In the genomic region with DNA sequence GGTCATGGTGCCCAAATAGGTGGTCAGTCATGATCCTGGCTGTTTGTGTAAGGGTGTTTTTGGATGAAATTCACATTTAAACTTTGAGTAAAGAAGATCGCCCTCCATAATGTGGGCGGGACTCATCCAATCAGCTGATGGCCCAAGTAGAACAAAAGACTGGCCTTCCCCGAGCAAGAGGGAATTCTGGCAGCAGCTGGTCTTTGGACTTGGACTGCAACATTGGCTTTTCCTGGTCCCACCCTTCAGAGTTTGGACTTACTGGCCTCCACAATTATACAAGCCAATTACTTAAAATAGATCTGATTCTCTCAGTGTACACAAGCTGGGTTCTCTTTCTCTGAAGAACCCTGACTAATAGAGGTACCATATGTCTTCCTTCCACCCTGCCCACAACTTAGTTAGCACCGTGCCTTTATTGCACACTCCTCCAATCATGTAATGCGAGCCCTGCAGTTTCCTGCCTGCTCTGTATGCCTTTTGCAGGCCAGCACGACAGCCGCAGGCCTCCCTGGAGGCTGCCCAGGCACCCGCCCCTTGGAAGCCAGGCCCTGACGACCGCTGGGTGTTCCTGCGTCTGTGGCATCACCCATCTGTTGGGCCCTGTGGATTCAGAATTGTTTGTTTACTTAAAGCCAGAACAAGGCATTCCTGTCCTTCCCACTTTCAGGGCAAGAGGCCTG, we compare ENCODE assay signal across 9 cellular contexts. TPM values are rescaled to one million over a fixed set of nuclear protein-coding genes. Genes with fewer than 3 reads are reported as not detected.
A peak's percentile ranks its signal among the peaks of the same experiment; 100 is the strongest.
DNase-seq lines count a peak whose midpoint lies in the region; ATAC-seq and TF ChIP-seq lines count a peak whose summit lies in the region.
"Had no signal": no experiment of that assay in that cellular context is flagged by ENCODE, and none has a peak within 500 bp of the region (broad histone marks: within the 10 kb centered on the region; RNA-seq: fewer than 3 reads in every experiment).

No MANE protein-coding gene starts in this region.

- no peaks in the 10 kb centered on the region for H3K27me3 ChIP-seq in dorsolateral prefrontal cortex
- H3K27me3 ChIP-seq in lung (ENCODE audit: control insufficient read depth, insufficient read depth) = no peaks in the 10 kb centered on the region
- no peaks in the 10 kb centered on the region for H3K27me3 ChIP-seq in tibial artery
- no peaks in the 10 kb centered on the region for H3K27me3 ChIP-seq in BE2C
- H3K27me3 ChIP-seq in WERI-Rb-1 (ENCODE audit: insufficient read depth, low read depth, severe bottlenecking) = no peaks in the 10 kb centered on the region

- ATAC-seq in lung (ENCODE audit: insufficient read depth, low FRiP score) = peak; percentile 35

- 48 to 63% methylated on average over 11 of the region's 11 CpGs for WGBS in lung, 2 donors

- no peak for TF ChIP-seq CTCF in dorsolateral prefrontal cortex (IDR thresholded peaks at IDR 0.05 in 54 of 56, conservative IDR thresholded peaks at IDR 0.05 in 2 of 56; ENCODE audit: low read depth in 1 of 56, partially characterized antibody in 56 of 56)
- no peak for TF ChIP-seq CTCF in lung (IDR thresholded peaks at IDR 0.05; ENCODE audit: control extremely low read depth, extremely low read depth)
- no peak for TF ChIP-seq CTCF in tibial artery (IDR thresholded peaks at IDR 0.05)
- TF ChIP-seq CTCF in BE2C (IDR thresholded peaks at IDR 0.05; ENCODE audit: low read depth, low read length) = no peak
- TF ChIP-seq CTCF in WERI-Rb-1 (IDR thresholded peaks at IDR 0.05; ENCODE audit: low read depth, low read length) = no peak

- H3K4me1 ChIP-seq in lung (ENCODE audit: control insufficient read depth in 2 of 2, insufficient read depth in 2 of 2, low read length in 2 of 2) (peaks cover 0 to 17% of the 10 kb centered on the region in 2 donors), tibial artery (peaks cover 0 to 56% (median 31%) of the 10 kb centered on the region in 4 donors), BE2C (peaks cover 5% of the 10 kb centered on the region)

- intact Hi-C loops in dorsolateral prefrontal cortex (cut with DNase I) (no loop called here), tibial artery (cut with DNase I; ENCODE audit: low total_unique reads) (loop anchor here (5.0 kb wide), 1 partner anchor 172 kb away; no protein-coding TSS in a partner anchor)

- no peak overlapping the region for H3K4me3 ChIP-seq in dorsolateral prefrontal cortex
- no peak overlapping the region for H3K4me3 ChIP-seq in lung
- H3K4me3 ChIP-seq in tibial artery = peak overlapping the region in 1 of 2 donors; percentile 55
- H3K4me3 ChIP-seq in BE2C (ENCODE audit: low read depth, low read length) = no peak overlapping the region
- no peak overlapping the region for H3K4me3 ChIP-seq in WERI-Rb-1 (ENCODE audit: low read depth, low read length)

- H3K36me3 ChIP-seq in lung (ENCODE audit: control insufficient read depth in 2 of 2, insufficient read depth in 2 of 2, low read length in 2 of 2) (no peaks in the 10 kb centered on the region), tibial artery (peaks cover 0 to 6% (median 0%) of the 10 kb centered on the region in 3 donors), BE2C (no peaks in the 10 kb centered on the region), WERI-Rb-1 (no peaks in the 10 kb centered on the region)

- H3K9me3 ChIP-seq in lung (ENCODE audit: control insufficient read depth in 2 of 2, insufficient read depth in 1 of 2, low read length in 1 of 2) = no peaks in the 10 kb centered on the region
- no peaks in the 10 kb centered on the region for H3K9me3 ChIP-seq in tibial artery
- H3K9me3 ChIP-seq in BE2C = no peaks in the 10 kb centered on the region
- no peaks in the 10 kb centered on the region for H3K9me3 ChIP-seq in WERI-Rb-1 (ENCODE audit: severe bottlenecking)

- H3K27ac ChIP-seq in dorsolateral prefrontal cortex (peak overlapping the region in 54 of 59 donors; percentile 8 to 87 (median 60)), lung (ENCODE audit: low read depth in 1 of 2, low read length in 1 of 2) (peak overlapping the region; percentile 62 to 88), tibial artery (peak overlapping the region; percentile 84 to 88), WERI-Rb-1 (no peak overlapping the region)

- DNase-seq in NCI-H1694 (lab: John Stamatoyannopoulos, UW) = peak; percentile 29
- peak in 9 of 10 donors; percentile 42 to 71 (median 62) for DNase-seq in dorsolateral prefrontal cortex
- peak; percentile 64 for DNase-seq in lung (ENCODE audit: low spot score)
- peak; percentile 75 to 93 for DNase-seq in tibial artery
- no peak for DNase-seq in HPDE6-E6E7 (ENCODE audit: extremely low spot score)
- DNase-seq in activated T-cell treated with anti-CD3 and anti-CD28 coated beads for 4 hours = no peak
- DNase-seq in BE2C = no peak
- DNase-seq in WERI-Rb-1 = no peak

RNA-seq across cellular contexts. Expression of a gene that starts 1.2 kb away (rescaled TPM):
- total RNA-seq in dorsolateral prefrontal cortex (10 to 100 TPM in 1 of 120 experiments, 1 to 10 TPM in 55, under 1 TPM in 62, not detected in 2; 0.17 to 11.8 (median 0.94) TPM), lung (100 to 1,000 TPM; 157 to 200 TPM)
- polyA plus RNA-seq in lung = 10 to 100 TPM; 88.7 to 97.2 TPM
- not detected for polyA plus RNA-seq in BE2C (2012; ENCODE audit: insufficient read depth, insufficient read length, low read depth)
- total RNA-seq: HT-29 had no signal

RNA-seq across cellular contexts. Expression of a gene that starts 20.5 kb away (rescaled TPM):
- 10 to 100 TPM in 114 of 120 experiments, 1 to 10 TPM in 6; 5.9 to 24.0 (median 14.6) TPM for total RNA-seq in dorsolateral prefrontal cortex
- total RNA-seq in lung = 10 to 100 TPM; 13.3 to 24.1 TPM
- 1 to 10 TPM; 5.0 to 8.1 TPM for polyA plus RNA-seq in lung
- 2.2 TPM for polyA plus RNA-seq in BE2C (2012; ENCODE audit: insufficient read depth, insufficient read length, low read depth)

Comparison
In these comparisons a context has a peak if more than half of its experiments do, and no peak if none do; other contexts are left out.
1. DNase-seq: peak in NCI-H1694 (single experiment), dorsolateral prefrontal cortex (9 of 10), lung (single experiment) and tibial artery (2 of 2); none in HPDE6-E6E7 (single experiment), activated T-cell treated with anti-CD3 and anti-CD28 coated beads for 4 hours (single experiment), BE2C (single experiment) and WERI-Rb-1 (single experiment).
2. RNA of a gene that starts 1.2 kb away (total RNA-seq): 157 to 200 TPM in lung; 0.17 to 11.8 TPM in dorsolateral prefrontal cortex; every median in the first group is over 10 times any median in the second.